ENCODE assay signal across 8 cellular contexts in genomic region chr19:46785980-46786235, GRCh38.
DNase-seq lines count a peak whose midpoint lies in the region; ATAC-seq and TF ChIP-seq lines count a peak whose summit lies in the region.

No MANE protein-coding gene starts in this region.

- H3K4me3 Mint-ChIP-seq in nephron progenitor cell = peak overlapping the region; percentile 93

- H3K27ac Mint-ChIP-seq in nephron progenitor cell = peak overlapping the region; percentile 95

- H3K36me3 Mint-ChIP-seq in nephron progenitor cell (ENCODE audit: low read depth) = peaks cover 21% of the 10 kb centered on the region

- H3K27me3 ChIP-seq in BLaER1 treated with 17β-estradiol and CSF1 and Interleukin-3, amounts not matched to agents 10 nM and 100 nM = no peaks in the 10 kb centered on the region
- no peaks in the 10 kb centered on the region for H3K27me3 ChIP-seq in duodenal mucosa (ENCODE audit: control insufficient read depth in 1 of 2, insufficient read depth in 2 of 2, low read length in 2 of 2)

- H3K36me3 ChIP-seq in BLaER1 treated with 17β-estradiol and CSF1 and Interleukin-3, amounts not matched to agents 10 nM and 100 nM = peaks cover 26 to 53% (median 50%) of the 10 kb centered on the region in 11 experiments
- peaks cover 7 to 8% of the 10 kb centered on the region in 2 donors for H3K36me3 ChIP-seq in duodenal mucosa (ENCODE audit: control insufficient read depth in 1 of 2, insufficient read depth in 2 of 2, low read length in 2 of 2)

- H3K27me3 Mint-ChIP-seq in nephron progenitor cell (ENCODE audit: low read depth, poor library complexity) = peaks cover 11% of the 10 kb centered on the region

- H3K9me3 Mint-ChIP-seq in nephron progenitor cell = no peaks in the 10 kb centered on the region

- peak overlapping the region; percentile 85 to 99 (median 96) for H3K4me3 ChIP-seq in BLaER1 treated with 17β-estradiol and CSF1 and Interleukin-3, amounts not matched to agents 10 nM and 100 nM
- H3K4me3 ChIP-seq in LNCaP clone FGC (ENCODE audit: low read depth, low read length) (peak overlapping the region; percentile 73), duodenal mucosa (ENCODE audit: low read depth in 1 of 2, low read length in 2 of 2) (peak overlapping the region; percentile 78 to 83)

- TF ChIP-seq CTCF in LNCaP clone FGC (IDR thresholded peaks at IDR 0.05; ENCODE audit: control insufficient read depth, extremely low read depth, insufficient read depth) (no peak), nephron progenitor cell (IDR thresholded peaks at IDR 0.05) (no peak)

- H3K27ac ChIP-seq in BLaER1 treated with 17β-estradiol and CSF1 and Interleukin-3, amounts not matched to agents 10 nM and 100 nM = peak overlapping the region; percentile 55 to 97 (median 93); a peak in 21 of 22 replicates
- peak overlapping the region; percentile 72 for H3K27ac ChIP-seq in duodenal mucosa (ENCODE audit: low read depth, low read length)

- DNase-seq in LNCaP clone FGC (ENCODE audit: low read depth) (no peak), nephron progenitor cell (no peak), NCI-H187 treated with DMSO at 0.1 percent for 48 hours (lab: John Stamatoyannopoulos, UW) (no peak), OCI-M1 (lab: John Stamatoyannopoulos, UW) (no peak), NCI-H1930 (lab: John Stamatoyannopoulos, UW) (no peak)

- peak overlapping the region; percentile 88 to 99 (median 94) for H3K9ac ChIP-seq in BLaER1 treated with 17β-estradiol and CSF1 and Interleukin-3, amounts not matched to agents 10 nM and 100 nM
- H3K9ac ChIP-seq in duodenal mucosa (ENCODE audit: low read depth in 1 of 2, low read length in 2 of 2) = peak overlapping the region; percentile 81 to 84

- peak overlapping the region; percentile 87 to 98 (median 94) for H3K4me2 ChIP-seq in BLaER1 treated with 17β-estradiol and CSF1 and Interleukin-3, amounts not matched to agents 10 nM and 100 nM

- H3K9me3 ChIP-seq in BLaER1 treated with 17β-estradiol and CSF1 and Interleukin-3, amounts not matched to agents 10 nM and 100 nM (replicated peaks in 1 of 11) = no peaks in the 10 kb centered on the region
- no peaks in the 10 kb centered on the region for H3K9me3 ChIP-seq in duodenal mucosa (ENCODE audit: control insufficient read depth in 1 of 2, low read length in 2 of 2)

- ATAC-seq in HG03457 (IDR thresholded peaks at IDR 0.05; ENCODE audit: unreplicated experiment) = no peak

- H3K4me1 ChIP-seq in BLaER1 treated with 17β-estradiol and CSF1 and Interleukin-3, amounts not matched to agents 10 nM and 100 nM = peaks cover 48 to 65% (median 57%) of the 10 kb centered on the region in 10 experiments
- peaks cover 19 to 41% of the 10 kb centered on the region in 2 donors for H3K4me1 ChIP-seq in duodenal mucosa (ENCODE audit: control insufficient read depth in 1 of 2, insufficient read depth in 2 of 2, low read length in 2 of 2)

- peaks cover 0 to 74% (median 65%) of the 10 kb centered on the region in 11 experiments; a peak in 19 of 22 replicates for H4K20me1 ChIP-seq in BLaER1 treated with 17β-estradiol and CSF1 and Interleukin-3, amounts not matched to agents 10 nM and 100 nM

- H3K4me1 Mint-ChIP-seq in nephron progenitor cell = peaks cover 52% of the 10 kb centered on the region
